ENCODE assay signal across 1 cellular context in the genomic region with DNA sequence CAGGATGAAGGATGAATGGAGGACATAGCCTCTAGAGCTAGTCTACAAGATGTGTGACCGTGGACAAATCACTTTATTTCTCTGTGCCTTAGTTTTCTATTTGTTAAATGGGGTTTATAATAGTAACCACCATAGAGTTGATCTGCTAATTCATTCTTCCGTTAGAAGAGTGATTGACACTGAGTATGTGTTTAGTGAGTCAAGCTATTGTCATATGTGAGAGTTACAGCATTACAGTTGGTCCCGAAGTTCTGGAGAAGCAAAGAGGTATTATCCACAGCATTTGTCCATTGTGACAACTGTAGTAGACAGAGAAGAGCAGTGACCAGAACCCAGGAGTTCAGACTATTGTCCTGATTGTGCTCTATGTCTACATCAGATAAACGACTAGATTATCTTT.
TF ChIP-seq lines count a peak whose summit lies in the region.

No MANE protein-coding gene starts in this region.

TF ChIP-seq in SK-N-SH, 30 proteins besides CTCF, POLR2A, EP300 and RAD21:
- TF ChIP-seq, protein P1, sequence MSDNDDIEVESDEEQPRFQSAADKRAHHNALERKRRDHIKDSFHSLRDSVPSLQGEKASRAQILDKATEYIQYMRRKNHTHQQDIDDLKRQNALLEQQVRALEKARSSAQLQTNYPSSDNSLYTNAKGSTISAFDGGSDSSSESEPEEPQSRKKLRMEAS (IDR thresholded peaks at IDR 0.05; ENCODE audit: low read depth), result no peak
- TF ChIP-seq CHD2 (IDR thresholded peaks at IDR 0.05; ENCODE audit: low read length, partially characterized antibody), result no peak
- TF ChIP-seq, protein P2, sequence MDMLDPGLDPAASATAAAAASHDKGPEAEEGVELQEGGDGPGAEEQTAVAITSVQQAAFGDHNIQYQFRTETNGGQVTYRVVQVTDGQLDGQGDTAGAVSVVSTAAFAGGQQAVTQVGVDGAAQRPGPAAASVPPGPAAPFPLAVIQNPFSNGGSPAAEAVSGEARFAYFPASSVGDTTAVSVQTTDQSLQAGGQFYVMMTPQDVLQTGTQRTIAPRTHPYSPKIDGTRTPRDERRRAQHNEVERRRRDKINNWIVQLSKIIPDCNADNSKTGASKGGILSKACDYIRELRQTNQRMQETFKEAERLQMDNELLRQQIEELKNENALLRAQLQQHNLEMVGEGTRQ (IDR thresholded peaks at IDR 0.05; ENCODE audit: borderline replicate concordance, low read depth, low read length), result no peak
- TF ChIP-seq GATA2 (CRISPR knock-in tag; IDR thresholded peaks at IDR 0.05), result no peak
- no peak for TF ChIP-seq NRF1 (IDR thresholded peaks at IDR 0.05; ENCODE audit: low read depth, low read length)
- no peak for TF ChIP-seq YY1 (IDR thresholded peaks at IDR 0.05; ENCODE audit: low read depth)
- TF ChIP-seq RXRA (IDR thresholded peaks at IDR 0.05; ENCODE audit: borderline replicate concordance, low read depth), result no peak
- TF ChIP-seq MEF2A (IDR thresholded peaks at IDR 0.05; ENCODE audit: borderline replicate concordance, low read depth), result no peak
- no peak for TF ChIP-seq TCF12 (IDR thresholded peaks at IDR 0.05)
- TF ChIP-seq SIN3A (IDR thresholded peaks at IDR 0.05; ENCODE audit: borderline replicate concordance, low read depth, low read length), result no peak
- TF ChIP-seq REST (IDR thresholded peaks at IDR 0.05; ENCODE audit: low read depth, low read length), result no peak
- TF ChIP-seq RCOR1 (IDR thresholded peaks at IDR 0.05; ENCODE audit: low read length), result no peak
- no peak for TF ChIP-seq TEAD4 (IDR thresholded peaks at IDR 0.05; ENCODE audit: borderline replicate concordance, insufficient read depth)
- no peak for TF ChIP-seq FOXM1 (IDR thresholded peaks at IDR 0.05; ENCODE audit: low read depth)
- TF ChIP-seq FOSL2 (IDR thresholded peaks at IDR 0.05; ENCODE audit: borderline replicate concordance, low read depth), result no peak
- TF ChIP-seq, protein P3, sequence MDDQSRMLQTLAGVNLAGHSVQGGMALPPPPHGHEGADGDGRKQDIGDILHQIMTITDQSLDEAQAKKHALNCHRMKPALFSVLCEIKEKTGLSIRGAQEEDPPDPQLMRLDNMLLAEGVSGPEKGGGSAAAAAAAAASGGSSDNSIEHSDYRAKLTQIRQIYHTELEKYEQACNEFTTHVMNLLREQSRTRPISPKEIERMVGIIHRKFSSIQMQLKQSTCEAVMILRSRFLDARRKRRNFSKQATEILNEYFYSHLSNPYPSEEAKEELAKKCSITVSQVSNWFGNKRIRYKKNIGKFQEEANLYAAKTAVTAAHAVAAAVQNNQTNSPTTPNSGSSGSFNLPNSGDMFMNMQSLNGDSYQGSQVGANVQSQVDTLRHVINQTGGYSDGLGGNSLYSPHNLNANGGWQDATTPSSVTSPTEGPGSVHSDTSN (IDR thresholded peaks at IDR 0.05), result no peak
- TF ChIP-seq EZH2phosphoT487 (IDR thresholded peaks at IDR 0.05; ENCODE audit: borderline replicate concordance, low read depth), result no peak
